Comparison of ENCODE assay signal across 1 cellular context in the genomic region with DNA sequence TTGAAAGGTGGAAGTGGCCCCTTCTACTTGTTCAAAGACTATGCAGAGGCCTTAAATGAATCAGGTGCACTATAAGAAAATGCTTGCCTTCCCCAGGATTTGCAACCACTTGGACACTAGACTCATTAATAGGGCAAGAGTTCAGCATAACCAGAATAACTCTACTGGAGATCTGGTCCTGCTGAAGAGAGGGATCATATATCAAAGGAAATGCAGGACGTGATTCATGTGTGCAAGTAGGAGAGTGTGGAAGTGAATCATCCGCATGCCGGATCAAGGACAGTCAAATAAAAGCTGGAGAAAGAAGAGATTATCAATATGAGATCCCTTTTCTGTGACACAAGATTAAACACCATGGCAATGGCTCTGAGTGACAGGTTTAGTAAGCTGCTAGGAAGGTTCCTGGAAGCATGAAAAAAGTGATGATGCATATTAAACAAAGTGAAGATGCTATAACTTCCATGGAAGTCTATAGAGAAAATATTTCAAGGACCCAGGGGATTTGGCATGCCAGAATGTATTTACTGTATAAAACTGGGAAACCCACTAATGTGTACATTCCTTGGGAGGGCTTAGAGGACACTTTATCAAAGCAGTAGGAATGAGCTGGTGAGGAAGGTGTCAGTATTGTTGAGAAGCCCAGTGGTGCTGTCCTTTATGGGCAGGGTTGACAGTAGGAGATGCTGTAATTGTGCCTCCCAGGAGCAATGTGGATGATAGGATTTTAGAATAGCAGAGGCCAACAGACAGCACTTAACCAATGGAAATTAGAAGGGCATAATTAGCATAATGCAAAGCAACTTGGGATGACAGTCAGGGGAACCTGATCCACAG.
TF ChIP-seq lines count a peak whose summit lies in the region.

No MANE protein-coding gene starts in this region.

TF ChIP-seq in HepG2, 621 proteins besides CTCF, POLR2A, EP300 and RAD21 (continued from another document and continues in another):
- TF ChIP-seq ARID2 (CRISPR knock-in tag; IDR thresholded peaks at IDR 0.05; ENCODE audit: borderline replicate concordance) (peak; percentile 27; the same call in 1 of the 2 replicates), ZNF543 (CRISPR knock-in tag; IDR thresholded peaks at IDR 0.05) (no peak), HDAC1 (CRISPR knock-in tag; IDR thresholded peaks at IDR 0.05) (0 out of 2 replicates have a peak, but pooled peaks have one; percentile 33), NR2F6 (IDR thresholded peaks at IDR 0.05) (peak; percentile 58; the same call in 1 of the 2 replicates), NR2F6 (CRISPR knock-in tag; IDR thresholded peaks at IDR 0.05) (peak; percentile 89), CBX5 (CRISPR knock-in tag; IDR thresholded peaks at IDR 0.05; ENCODE audit: borderline replicate concordance) (peak; percentile 38; the same call in 1 of the 2 replicates), KLF11 (CRISPR knock-in tag; IDR thresholded peaks at IDR 0.05) (no peak), RFX1 (IDR thresholded peaks at IDR 0.05) (peak; percentile 52; the same call in 1 of the 2 replicates), NAIF1 (CRISPR knock-in tag; IDR thresholded peaks at IDR 0.05; ENCODE audit: borderline replicate concordance) (peak; percentile 66; the same call in 1 of the 2 replicates), KDM3A (CRISPR knock-in tag; IDR thresholded peaks at IDR 0.05; ENCODE audit: low read depth) (0 out of 2 replicates have a peak, but pooled peaks have one; percentile 38), POGZ (CRISPR knock-in tag; IDR thresholded peaks at IDR 0.05) (peak; percentile 39; the same call in 1 of the 2 replicates), ZNF775 (CRISPR knock-in tag; IDR thresholded peaks at IDR 0.05; ENCODE audit: borderline replicate concordance) (0 out of 2 replicates have a peak, but pooled peaks have one; percentile 27), RXRA (CRISPR knock-in tag; IDR thresholded peaks at IDR 0.05) (peak; percentile 83; the same call in 1 of the 2 replicates), TAF15 (IDR thresholded peaks at IDR 0.05; ENCODE audit: low read depth, low read length, poor library complexity, severe bottlenecking) (no peak), ZNF644 (CRISPR knock-in tag; IDR thresholded peaks at IDR 0.05; ENCODE audit: low read depth) (peak; percentile 77; the same call in 1 of the 2 replicates), ELF1 (CRISPR knock-in tag; IDR thresholded peaks at IDR 0.05) (0 out of 2 replicates have a peak, but pooled peaks have one; percentile 29), FOXJ3 (CRISPR knock-in tag; IDR thresholded peaks at IDR 0.05; ENCODE audit: borderline replicate concordance) (no peak), HMG20A (CRISPR knock-in tag; IDR thresholded peaks at IDR 0.05; ENCODE audit: borderline replicate concordance) (peak; percentile 96), ZNF605 (CRISPR knock-in tag; IDR thresholded peaks at IDR 0.05) (peak; percentile 33; the same call in 1 of the 2 replicates), ASH2L (IDR thresholded peaks at IDR 0.05; ENCODE audit: insufficient read length, low read depth, low read length) (no peak), ZNF615 (CRISPR knock-in tag; IDR thresholded peaks at IDR 0.05; ENCODE audit: borderline replicate concordance) (no peak)
- TF ChIP-seq, protein P1, sequence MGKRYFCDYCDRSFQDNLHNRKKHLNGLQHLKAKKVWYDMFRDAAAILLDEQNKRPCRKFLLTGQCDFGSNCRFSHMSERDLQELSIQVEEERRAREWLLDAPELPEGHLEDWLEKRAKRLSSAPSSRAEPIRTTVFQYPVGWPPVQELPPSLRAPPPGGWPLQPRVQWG (CRISPR knock-in tag; IDR thresholded peaks at IDR 0.05; ENCODE audit: borderline replicate concordance, low read depth) = no peak
- TF ChIP-seq, protein P2, sequence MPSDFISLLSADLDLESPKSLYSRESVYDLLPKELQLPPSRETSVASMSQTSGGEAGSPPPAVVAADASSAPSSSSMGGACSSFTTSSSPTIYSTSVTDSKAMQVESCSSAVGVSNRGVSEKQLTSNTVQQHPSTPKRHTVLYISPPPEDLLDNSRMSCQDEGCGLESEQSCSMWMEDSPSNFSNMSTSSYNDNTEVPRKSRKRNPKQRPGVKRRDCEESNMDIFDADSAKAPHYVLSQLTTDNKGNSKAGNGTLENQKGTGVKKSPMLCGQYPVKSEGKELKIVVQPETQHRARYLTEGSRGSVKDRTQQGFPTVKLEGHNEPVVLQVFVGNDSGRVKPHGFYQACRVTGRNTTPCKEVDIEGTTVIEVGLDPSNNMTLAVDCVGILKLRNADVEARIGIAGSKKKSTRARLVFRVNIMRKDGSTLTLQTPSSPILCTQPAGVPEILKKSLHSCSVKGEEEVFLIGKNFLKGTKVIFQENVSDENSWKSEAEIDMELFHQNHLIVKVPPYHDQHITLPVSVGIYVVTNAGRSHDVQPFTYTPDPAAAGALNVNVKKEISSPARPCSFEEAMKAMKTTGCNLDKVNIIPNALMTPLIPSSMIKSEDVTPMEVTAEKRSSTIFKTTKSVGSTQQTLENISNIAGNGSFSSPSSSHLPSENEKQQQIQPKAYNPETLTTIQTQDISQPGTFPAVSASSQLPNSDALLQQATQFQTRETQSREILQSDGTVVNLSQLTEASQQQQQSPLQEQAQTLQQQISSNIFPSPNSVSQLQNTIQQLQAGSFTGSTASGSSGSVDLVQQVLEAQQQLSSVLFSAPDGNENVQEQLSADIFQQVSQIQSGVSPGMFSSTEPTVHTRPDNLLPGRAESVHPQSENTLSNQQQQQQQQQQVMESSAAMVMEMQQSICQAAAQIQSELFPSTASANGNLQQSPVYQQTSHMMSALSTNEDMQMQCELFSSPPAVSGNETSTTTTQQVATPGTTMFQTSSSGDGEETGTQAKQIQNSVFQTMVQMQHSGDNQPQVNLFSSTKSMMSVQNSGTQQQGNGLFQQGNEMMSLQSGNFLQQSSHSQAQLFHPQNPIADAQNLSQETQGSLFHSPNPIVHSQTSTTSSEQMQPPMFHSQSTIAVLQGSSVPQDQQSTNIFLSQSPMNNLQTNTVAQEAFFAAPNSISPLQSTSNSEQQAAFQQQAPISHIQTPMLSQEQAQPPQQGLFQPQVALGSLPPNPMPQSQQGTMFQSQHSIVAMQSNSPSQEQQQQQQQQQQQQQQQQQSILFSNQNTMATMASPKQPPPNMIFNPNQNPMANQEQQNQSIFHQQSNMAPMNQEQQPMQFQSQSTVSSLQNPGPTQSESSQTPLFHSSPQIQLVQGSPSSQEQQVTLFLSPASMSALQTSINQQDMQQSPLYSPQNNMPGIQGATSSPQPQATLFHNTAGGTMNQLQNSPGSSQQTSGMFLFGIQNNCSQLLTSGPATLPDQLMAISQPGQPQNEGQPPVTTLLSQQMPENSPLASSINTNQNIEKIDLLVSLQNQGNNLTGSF (CRISPR knock-in tag; IDR thresholded peaks at IDR 0.05) = no peak
- TF ChIP-seq, protein P3, sequence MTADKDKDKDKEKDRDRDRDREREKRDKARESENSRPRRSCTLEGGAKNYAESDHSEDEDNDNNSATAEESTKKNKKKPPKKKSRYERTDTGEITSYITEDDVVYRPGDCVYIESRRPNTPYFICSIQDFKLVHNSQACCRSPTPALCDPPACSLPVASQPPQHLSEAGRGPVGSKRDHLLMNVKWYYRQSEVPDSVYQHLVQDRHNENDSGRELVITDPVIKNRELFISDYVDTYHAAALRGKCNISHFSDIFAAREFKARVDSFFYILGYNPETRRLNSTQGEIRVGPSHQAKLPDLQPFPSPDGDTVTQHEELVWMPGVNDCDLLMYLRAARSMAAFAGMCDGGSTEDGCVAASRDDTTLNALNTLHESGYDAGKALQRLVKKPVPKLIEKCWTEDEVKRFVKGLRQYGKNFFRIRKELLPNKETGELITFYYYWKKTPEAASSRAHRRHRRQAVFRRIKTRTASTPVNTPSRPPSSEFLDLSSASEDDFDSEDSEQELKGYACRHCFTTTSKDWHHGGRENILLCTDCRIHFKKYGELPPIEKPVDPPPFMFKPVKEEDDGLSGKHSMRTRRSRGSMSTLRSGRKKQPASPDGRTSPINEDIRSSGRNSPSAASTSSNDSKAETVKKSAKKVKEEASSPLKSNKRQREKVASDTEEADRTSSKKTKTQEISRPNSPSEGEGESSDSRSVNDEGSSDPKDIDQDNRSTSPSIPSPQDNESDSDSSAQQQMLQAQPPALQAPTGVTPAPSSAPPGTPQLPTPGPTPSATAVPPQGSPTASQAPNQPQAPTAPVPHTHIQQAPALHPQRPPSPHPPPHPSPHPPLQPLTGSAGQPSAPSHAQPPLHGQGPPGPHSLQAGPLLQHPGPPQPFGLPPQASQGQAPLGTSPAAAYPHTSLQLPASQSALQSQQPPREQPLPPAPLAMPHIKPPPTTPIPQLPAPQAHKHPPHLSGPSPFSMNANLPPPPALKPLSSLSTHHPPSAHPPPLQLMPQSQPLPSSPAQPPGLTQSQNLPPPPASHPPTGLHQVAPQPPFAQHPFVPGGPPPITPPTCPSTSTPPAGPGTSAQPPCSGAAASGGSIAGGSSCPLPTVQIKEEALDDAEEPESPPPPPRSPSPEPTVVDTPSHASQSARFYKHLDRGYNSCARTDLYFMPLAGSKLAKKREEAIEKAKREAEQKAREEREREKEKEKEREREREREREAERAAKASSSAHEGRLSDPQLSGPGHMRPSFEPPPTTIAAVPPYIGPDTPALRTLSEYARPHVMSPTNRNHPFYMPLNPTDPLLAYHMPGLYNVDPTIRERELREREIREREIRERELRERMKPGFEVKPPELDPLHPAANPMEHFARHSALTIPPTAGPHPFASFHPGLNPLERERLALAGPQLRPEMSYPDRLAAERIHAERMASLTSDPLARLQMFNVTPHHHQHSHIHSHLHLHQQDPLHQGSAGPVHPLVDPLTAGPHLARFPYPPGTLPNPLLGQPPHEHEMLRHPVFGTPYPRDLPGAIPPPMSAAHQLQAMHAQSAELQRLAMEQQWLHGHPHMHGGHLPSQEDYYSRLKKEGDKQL (CRISPR knock-in tag; IDR thresholded peaks at IDR 0.05; ENCODE audit: low read depth) = peak; percentile 68
- TF ChIP-seq, protein P4, sequence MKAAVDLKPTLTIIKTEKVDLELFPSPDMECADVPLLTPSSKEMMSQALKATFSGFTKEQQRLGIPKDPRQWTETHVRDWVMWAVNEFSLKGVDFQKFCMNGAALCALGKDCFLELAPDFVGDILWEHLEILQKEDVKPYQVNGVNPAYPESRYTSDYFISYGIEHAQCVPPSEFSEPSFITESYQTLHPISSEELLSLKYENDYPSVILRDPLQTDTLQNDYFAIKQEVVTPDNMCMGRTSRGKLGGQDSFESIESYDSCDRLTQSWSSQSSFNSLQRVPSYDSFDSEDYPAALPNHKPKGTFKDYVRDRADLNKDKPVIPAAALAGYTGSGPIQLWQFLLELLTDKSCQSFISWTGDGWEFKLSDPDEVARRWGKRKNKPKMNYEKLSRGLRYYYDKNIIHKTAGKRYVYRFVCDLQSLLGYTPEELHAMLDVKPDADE (CRISPR knock-in tag; IDR thresholded peaks at IDR 0.05) = no peak
- TF ChIP-seq, protein P5, sequence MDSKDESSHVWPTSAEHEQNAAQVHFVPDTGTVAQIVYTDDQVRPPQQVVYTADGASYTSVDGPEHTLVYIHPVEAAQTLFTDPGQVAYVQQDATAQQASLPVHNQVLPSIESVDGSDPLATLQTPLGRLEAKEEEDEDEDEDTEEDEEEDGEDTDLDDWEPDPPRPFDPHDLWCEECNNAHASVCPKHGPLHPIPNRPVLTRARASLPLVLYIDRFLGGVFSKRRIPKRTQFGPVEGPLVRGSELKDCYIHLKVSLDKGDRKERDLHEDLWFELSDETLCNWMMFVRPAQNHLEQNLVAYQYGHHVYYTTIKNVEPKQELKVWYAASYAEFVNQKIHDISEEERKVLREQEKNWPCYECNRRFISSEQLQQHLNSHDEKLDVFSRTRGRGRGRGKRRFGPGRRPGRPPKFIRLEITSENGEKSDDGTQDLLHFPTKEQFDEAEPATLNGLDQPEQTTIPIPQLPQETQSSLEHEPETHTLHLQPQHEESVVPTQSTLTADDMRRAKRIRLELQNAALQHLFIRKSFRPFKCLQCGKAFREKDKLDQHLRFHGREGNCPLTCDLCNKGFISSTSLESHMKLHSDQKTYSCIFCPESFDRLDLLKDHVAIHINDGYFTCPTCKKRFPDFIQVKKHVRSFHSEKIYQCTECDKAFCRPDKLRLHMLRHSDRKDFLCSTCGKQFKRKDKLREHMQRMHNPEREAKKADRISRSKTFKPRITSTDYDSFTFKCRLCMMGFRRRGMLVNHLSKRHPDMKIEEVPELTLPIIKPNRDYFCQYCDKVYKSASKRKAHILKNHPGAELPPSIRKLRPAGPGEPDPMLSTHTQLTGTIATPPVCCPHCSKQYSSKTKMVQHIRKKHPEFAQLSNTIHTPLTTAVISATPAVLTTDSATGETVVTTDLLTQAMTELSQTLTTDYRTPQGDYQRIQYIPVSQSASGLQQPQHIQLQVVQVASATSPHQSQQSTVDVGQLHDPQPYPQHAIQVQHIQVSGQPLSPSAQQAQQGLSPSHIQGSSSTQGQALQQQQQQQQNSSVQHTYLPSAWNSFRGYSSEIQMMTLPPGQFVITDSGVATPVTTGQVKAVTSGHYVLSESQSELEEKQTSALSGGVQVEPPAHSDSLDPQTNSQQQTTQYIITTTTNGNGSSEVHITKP (CRISPR knock-in tag; IDR thresholded peaks at IDR 0.05; ENCODE audit: low read depth) = no peak
- TF ChIP-seq, protein P6, sequence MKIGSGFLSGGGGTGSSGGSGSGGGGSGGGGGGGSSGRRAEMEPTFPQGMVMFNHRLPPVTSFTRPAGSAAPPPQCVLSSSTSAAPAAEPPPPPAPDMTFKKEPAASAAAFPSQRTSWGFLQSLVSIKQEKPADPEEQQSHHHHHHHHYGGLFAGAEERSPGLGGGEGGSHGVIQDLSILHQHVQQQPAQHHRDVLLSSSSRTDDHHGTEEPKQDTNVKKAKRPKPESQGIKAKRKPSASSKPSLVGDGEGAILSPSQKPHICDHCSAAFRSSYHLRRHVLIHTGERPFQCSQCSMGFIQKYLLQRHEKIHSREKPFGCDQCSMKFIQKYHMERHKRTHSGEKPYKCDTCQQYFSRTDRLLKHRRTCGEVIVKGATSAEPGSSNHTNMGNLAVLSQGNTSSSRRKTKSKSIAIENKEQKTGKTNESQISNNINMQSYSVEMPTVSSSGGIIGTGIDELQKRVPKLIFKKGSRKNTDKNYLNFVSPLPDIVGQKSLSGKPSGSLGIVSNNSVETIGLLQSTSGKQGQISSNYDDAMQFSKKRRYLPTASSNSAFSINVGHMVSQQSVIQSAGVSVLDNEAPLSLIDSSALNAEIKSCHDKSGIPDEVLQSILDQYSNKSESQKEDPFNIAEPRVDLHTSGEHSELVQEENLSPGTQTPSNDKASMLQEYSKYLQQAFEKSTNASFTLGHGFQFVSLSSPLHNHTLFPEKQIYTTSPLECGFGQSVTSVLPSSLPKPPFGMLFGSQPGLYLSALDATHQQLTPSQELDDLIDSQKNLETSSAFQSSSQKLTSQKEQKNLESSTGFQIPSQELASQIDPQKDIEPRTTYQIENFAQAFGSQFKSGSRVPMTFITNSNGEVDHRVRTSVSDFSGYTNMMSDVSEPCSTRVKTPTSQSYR (CRISPR knock-in tag; IDR thresholded peaks at IDR 0.05; ENCODE audit: borderline replicate concordance) = peak; percentile 15; the same call in 1 of the 2 replicates
- TF ChIP-seq, protein P7, sequence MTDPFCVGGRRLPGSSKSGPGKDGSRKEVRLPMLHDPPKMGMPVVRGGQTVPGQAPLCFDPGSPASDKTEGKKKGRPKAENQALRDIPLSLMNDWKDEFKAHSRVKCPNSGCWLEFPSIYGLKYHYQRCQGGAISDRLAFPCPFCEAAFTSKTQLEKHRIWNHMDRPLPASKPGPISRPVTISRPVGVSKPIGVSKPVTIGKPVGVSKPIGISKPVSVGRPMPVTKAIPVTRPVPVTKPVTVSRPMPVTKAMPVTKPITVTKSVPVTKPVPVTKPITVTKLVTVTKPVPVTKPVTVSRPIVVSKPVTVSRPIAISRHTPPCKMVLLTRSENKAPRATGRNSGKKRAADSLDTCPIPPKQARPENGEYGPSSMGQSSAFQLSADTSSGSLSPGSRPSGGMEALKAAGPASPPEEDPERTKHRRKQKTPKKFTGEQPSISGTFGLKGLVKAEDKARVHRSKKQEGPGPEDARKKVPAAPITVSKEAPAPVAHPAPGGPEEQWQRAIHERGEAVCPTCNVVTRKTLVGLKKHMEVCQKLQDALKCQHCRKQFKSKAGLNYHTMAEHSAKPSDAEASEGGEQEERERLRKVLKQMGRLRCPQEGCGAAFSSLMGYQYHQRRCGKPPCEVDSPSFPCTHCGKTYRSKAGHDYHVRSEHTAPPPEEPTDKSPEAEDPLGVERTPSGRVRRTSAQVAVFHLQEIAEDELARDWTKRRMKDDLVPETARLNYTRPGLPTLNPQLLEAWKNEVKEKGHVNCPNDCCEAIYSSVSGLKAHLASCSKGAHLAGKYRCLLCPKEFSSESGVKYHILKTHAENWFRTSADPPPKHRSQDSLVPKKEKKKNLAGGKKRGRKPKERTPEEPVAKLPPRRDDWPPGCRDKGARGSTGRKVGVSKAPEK (CRISPR knock-in tag; IDR thresholded peaks at IDR 0.05; ENCODE audit: borderline replicate concordance) = no peak
